ENCODE assay signal across 8 cellular contexts in genomic region chr19:5690955-5691204, GRCh38. TPM values are rescaled to one million over a fixed set of nuclear protein-coding genes. Genes with fewer than 3 reads are reported as not detected.
DNase-seq lines count a peak whose midpoint lies in the region; ATAC-seq and TF ChIP-seq lines count a peak whose summit lies in the region.

No MANE protein-coding gene starts in this region.

- TF ChIP-seq CTCF in BE2C (IDR thresholded peaks at IDR 0.05; ENCODE audit: low read depth, low read length): no peak
- TF ChIP-seq CTCF in KMS-11 (conservative IDR thresholded peaks at IDR 0.05; ENCODE audit: low read depth, low read length): no peak
- no peak for TF ChIP-seq CTCF in chondrocyte (IDR thresholded peaks at IDR 0.05)

- peaks cover 33% of the 10 kb centered on the region for H3K4me1 Mint-ChIP-seq in chondrocyte (ENCODE audit: low read depth)
- H3K4me1 Mint-ChIP-seq in naive thymus-derived CD4-positive, alpha-beta T cell: peaks cover 5 to 38% (median 33%) of the 10 kb centered on the region in 7 donors

- H3K27me3 Mint-ChIP-seq in chondrocyte (ENCODE audit: low read depth): no peaks in the 10 kb centered on the region
- H3K27me3 Mint-ChIP-seq in naive thymus-derived CD4-positive, alpha-beta T cell: no peaks in the 10 kb centered on the region

- H3K27me3 ChIP-seq in BE2C (no peaks in the 10 kb centered on the region), KMS-11 (ENCODE audit: insufficient read depth, low read depth) (no peaks in the 10 kb centered on the region)
- H3K27me3 ChIP-seq in naive thymus-derived CD4-positive, alpha-beta T cell (ENCODE audit: control insufficient read depth in 2 of 2, insufficient read depth in 2 of 2, low read length in 2 of 2): no peaks in the 10 kb centered on the region

- H3K4me3 ChIP-seq in BE2C (ENCODE audit: low read depth, low read length) (peak overlapping the region; percentile 96), KMS-11 (IDR thresholded peaks at IDR 0.05; ENCODE audit: insufficient read depth, low read depth, low read length) (no peak overlapping the region)
- peak overlapping the region; percentile 90 for H3K4me3 ChIP-seq in naive thymus-derived CD4-positive, alpha-beta T cell (ENCODE audit: low read length)

- peaks cover 36% of the 10 kb centered on the region for H3K79me2 ChIP-seq in KMS-11 (ENCODE audit: insufficient read depth, low read depth)

- peak overlapping the region; percentile 97 for H3K27ac Mint-ChIP-seq in chondrocyte (ENCODE audit: unreplicated experiment)
- H3K27ac Mint-ChIP-seq in naive thymus-derived CD4-positive, alpha-beta T cell: peak overlapping the region; percentile 89 to 97 (median 93)

- peak overlapping the region; percentile 26; the same call in 1 of the 2 replicates for H3K4me2 ChIP-seq in KMS-11

- DNase-seq in BE2C: no peak
- no peak for DNase-seq in chondrocyte (ENCODE audit: low spot score)
- DNase-seq in naive thymus-derived CD4-positive, alpha-beta T cell: peak in 4 of 9 donors; percentile 32 to 49 (median 43)
- no peak for DNase-seq in C1 segment of cervical spinal cord (lab: John Stamatoyannopoulos, UW)
- DNase-seq in iPS-NIHi7 (ENCODE audit: extremely low spot score): no peak
- DNase-seq in activated CD4-positive, alpha-beta T cell treated with anti-CD3 and anti-CD28 coated beads for 1 hour: no peak

- H3K27ac ChIP-seq in KMS-11: peak overlapping the region; percentile 97
- H3K27ac ChIP-seq in naive thymus-derived CD4-positive, alpha-beta T cell (ENCODE audit: low read depth, low read length): peak overlapping the region; percentile 85

- peak overlapping the region; percentile 96 for H3K4me3 Mint-ChIP-seq in chondrocyte (ENCODE audit: unreplicated experiment)
- peak overlapping the region; percentile 90 to 98 (median 94) for H3K4me3 Mint-ChIP-seq in naive thymus-derived CD4-positive, alpha-beta T cell

- peaks cover 7% of the 10 kb centered on the region; the same call in 1 of the 2 replicates for H3K4me1 ChIP-seq in BE2C
- H3K4me1 ChIP-seq in KMS-11 (ENCODE audit: low read depth, poor library complexity, severe bottlenecking): peaks cover 11% of the 10 kb centered on the region
- peaks cover 12 to 21% of the 10 kb centered on the region in 2 donors for H3K4me1 ChIP-seq in naive thymus-derived CD4-positive, alpha-beta T cell (ENCODE audit: control insufficient read depth in 2 of 2, insufficient read depth in 2 of 2, low read length in 2 of 2)

- H3K36me3 Mint-ChIP-seq in chondrocyte (ENCODE audit: low read depth): peaks cover 22% of the 10 kb centered on the region
- H3K36me3 Mint-ChIP-seq in naive thymus-derived CD4-positive, alpha-beta T cell: peaks cover 0 to 12% (median 0%) of the 10 kb centered on the region in 5 donors

- H3K36me3 ChIP-seq in BE2C (peaks cover 54% of the 10 kb centered on the region), KMS-11 (ENCODE audit: insufficient read depth) (peaks cover 12% of the 10 kb centered on the region; the same call in 1 of the 2 replicates)
- H3K36me3 ChIP-seq in naive thymus-derived CD4-positive, alpha-beta T cell (ENCODE audit: control insufficient read depth in 2 of 3, insufficient read depth in 3 of 3, low read length in 3 of 3): peaks cover 0 to 43% (median 8%) of the 10 kb centered on the region in 3 experiments

- CTCF ChIA-PET in naive thymus-derived CD4-positive, alpha-beta T cell (lab: Charles Lee): interaction anchor here (0.5 to 0.6 kb wide), 2 partner anchors 668 to 970 kb away, joined by 3 to 5 read pairs; no protein-coding TSS in a partner anchor

- intact Hi-C loops in naive thymus-derived CD4-positive, alpha-beta T cell (cut with micrococcal nuclease): loop anchor here (1.0 to 2.0 kb wide), 7 partner anchors 11 to 287 kb away; partner anchors contain the start of genes CATSPERD (in 2 of the 2), LONP1 (in 2 of the 2), MICOS13 (in 2 of the 2) and DUS3L (in 1 of the 2)

- POLR2A ChIA-PET in naive thymus-derived CD4-positive, alpha-beta T cell (lab: Charles Lee): interaction anchor here (0.7 to 1.7 kb wide), 15 partner anchors 9 to 113 kb away, joined by 3 to 11 read pairs (median 3); partner anchors contain the start of genes CATSPERD, HSD11B1L, LONP1 and SAFB

- no peak for ATAC-seq in naive thymus-derived CD4-positive, alpha-beta T cell
- ATAC-seq in GM21367 (IDR thresholded peaks at IDR 0.05; ENCODE audit: unreplicated experiment): no peak

- peak overlapping the region; percentile 99 for H3K9ac ChIP-seq in KMS-11

- H4K20me1 ChIP-seq in KMS-11 (ENCODE audit: insufficient read depth): peaks cover 6% of the 10 kb centered on the region; the same call in 1 of the 2 replicates

- H3K9me3 Mint-ChIP-seq in chondrocyte (ENCODE audit: low read depth): no peaks in the 10 kb centered on the region
- H3K9me3 Mint-ChIP-seq in naive thymus-derived CD4-positive, alpha-beta T cell: peaks cover 0 to 3% (median 0%) of the 10 kb centered on the region in 11 donors

- no peak overlapping the region for H2AFZ ChIP-seq in KMS-11 (ENCODE audit: low read depth)

- no peaks in the 10 kb centered on the region for H3K9me3 ChIP-seq in BE2C
- H3K9me3 ChIP-seq in naive thymus-derived CD4-positive, alpha-beta T cell (ENCODE audit: control insufficient read depth in 2 of 3, low read length in 3 of 3): no peaks in the 10 kb centered on the region

RNA-seq across cellular contexts. Expression of gene RPL36, which starts 0.8 kb away (rescaled TPM):
- 4,760 TPM for polyA plus RNA-seq in BE2C (2012; ENCODE audit: insufficient read depth, insufficient read length, low read depth)
- total RNA-seq in chondrocyte: 537 to 578 TPM (median 548 TPM) in 3 replicates
- 1,000 to 10,000 TPM in 3 of 5 experiments, 100 to 1,000 TPM in 2; 865 to 1,786 (median 1,037) TPM for total RNA-seq in naive thymus-derived CD4-positive, alpha-beta T cell
- polyA plus RNA-seq in naive thymus-derived CD4-positive, alpha-beta T cell: 1,000 to 10,000 TPM; 2,342 to 2,564 TPM

RNA-seq across cellular contexts. Expression of gene HSD11B1L, which starts 10.1 kb away (rescaled TPM):
- 12.8 TPM for polyA plus RNA-seq in BE2C (2012; ENCODE audit: insufficient read depth, insufficient read length, low read depth)
- total RNA-seq in chondrocyte: 7.2 to 9.9 TPM (median 9.9 TPM) in 3 replicates
- total RNA-seq in naive thymus-derived CD4-positive, alpha-beta T cell: 1 to 10 TPM; 2.8 to 5.2 (median 3.6) TPM
- 1 to 10 TPM; 8.4 to 9.6 TPM for polyA plus RNA-seq in naive thymus-derived CD4-positive, alpha-beta T cell

RNA-seq across cellular contexts. Expression of gene MICOS13, which starts 10.6 kb away (rescaled TPM):
- polyA plus RNA-seq in BE2C (2012; ENCODE audit: insufficient read depth, insufficient read length, low read depth): 300 TPM
- total RNA-seq in chondrocyte: 61.0 to 66.6 TPM (median 65.3 TPM) in 3 replicates
- total RNA-seq in naive thymus-derived CD4-positive, alpha-beta T cell: 10 to 100 TPM; 26.1 to 49.3 (median 38.4) TPM
- polyA plus RNA-seq in naive thymus-derived CD4-positive, alpha-beta T cell: 100 to 1,000 TPM in 1 of 2 donors, 10 to 100 TPM in 1; 76.8 to 109 TPM

RNA-seq across cellular contexts. Expression of gene LONP1, which starts 29.1 kb away (rescaled TPM):
- 761 TPM for polyA plus RNA-seq in BE2C (2012; ENCODE audit: insufficient read depth, insufficient read length, low read depth)
- 59.1 to 116 TPM (median 116 TPM) in 3 replicates for total RNA-seq in chondrocyte
- 100 to 1,000 TPM in 1 of 5 experiments, 10 to 100 TPM in 4; 62.8 to 102 (median 74.8) TPM for total RNA-seq in naive thymus-derived CD4-positive, alpha-beta T cell
- polyA plus RNA-seq in naive thymus-derived CD4-positive, alpha-beta T cell: 10 to 100 TPM; 20.0 to 60.0 TPM

RNA-seq across cellular contexts. Expression of gene CATSPERD, which starts 29.6 kb away (rescaled TPM):
- not detected for polyA plus RNA-seq in BE2C (2012; ENCODE audit: insufficient read depth, insufficient read length, low read depth)
- total RNA-seq in chondrocyte: not detected in 3 replicates
- under 1 TPM in 1 of 5 experiments, not detected in 4; 0.07 TPM for total RNA-seq in naive thymus-derived CD4-positive, alpha-beta T cell
- polyA plus RNA-seq in naive thymus-derived CD4-positive, alpha-beta T cell: not detected
